In genomic region chr11:771617-772204, GRCh38 we compare ENCODE assay signal across 1 cellular context.
TF ChIP-seq lines count a peak whose summit lies in the region.

No MANE protein-coding gene starts in this region.

TF ChIP-seq in WTC11, 78 proteins besides CTCF, POLR2A, EP300 and RAD21:
- TF ChIP-seq ZNF219 (CRISPR knock-in tag; IDR thresholded peaks at IDR 0.05; ENCODE audit: borderline replicate concordance) = no peak
- TF ChIP-seq ZNF423 (CRISPR knock-in tag; IDR thresholded peaks at IDR 0.05) = no peak
- TF ChIP-seq OVOL2 (CRISPR knock-in tag; IDR thresholded peaks at IDR 0.05; ENCODE audit: borderline replicate concordance) = no peak
- TF ChIP-seq JAZF1 (CRISPR knock-in tag; IDR thresholded peaks at IDR 0.05) = no peak
- no peak for TF ChIP-seq RORB (CRISPR knock-in tag; IDR thresholded peaks at IDR 0.05)
- TF ChIP-seq ELF4 (CRISPR knock-in tag; IDR thresholded peaks at IDR 0.05; ENCODE audit: low read depth) = no peak
- TF ChIP-seq STAT6 (CRISPR knock-in tag; conservative IDR thresholded peaks at IDR 0.05; ENCODE audit: low read depth) = no peak
- no peak for TF ChIP-seq IRF1 (CRISPR knock-in tag; IDR thresholded peaks at IDR 0.05)
